In the genomic region with DNA sequence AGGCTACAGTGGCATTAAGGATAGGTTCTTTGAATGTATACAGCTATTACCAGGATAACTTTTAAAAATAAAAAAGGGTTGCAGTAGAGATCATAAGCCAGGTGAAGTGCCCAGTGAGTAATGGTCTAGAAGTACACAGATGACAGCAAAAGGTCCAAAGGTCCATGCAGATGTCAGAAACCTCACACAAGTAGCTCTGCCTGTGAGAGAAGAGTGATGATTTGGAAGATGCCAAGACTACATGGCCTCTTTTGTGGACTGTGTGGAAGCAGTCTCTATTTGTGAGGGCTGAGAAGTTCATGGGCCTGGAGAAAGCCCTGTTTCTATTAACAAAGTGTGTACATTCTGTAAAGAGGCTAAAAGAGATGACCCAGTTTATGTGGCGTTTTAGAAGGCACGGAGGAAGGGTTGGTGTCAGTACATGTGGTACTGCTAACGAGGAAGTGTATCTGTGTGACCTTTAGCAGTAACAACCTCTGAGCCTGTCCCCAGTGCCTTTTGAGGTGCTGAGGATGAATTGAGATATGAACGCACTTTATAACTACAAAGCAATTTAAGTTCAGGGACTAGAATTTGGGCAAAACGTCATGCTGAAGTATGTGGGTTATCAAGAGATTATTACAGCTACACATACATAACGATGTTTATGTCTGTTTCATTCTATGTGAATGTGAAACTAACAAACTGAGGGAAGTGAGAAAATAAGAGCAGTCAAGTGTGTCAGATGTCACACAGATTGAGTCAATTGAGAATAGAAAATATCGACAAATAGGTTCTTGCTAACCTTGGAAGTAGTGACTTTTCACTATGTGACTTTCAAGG, we compare ENCODE assay signal across 9 cellular contexts. TPM values are rescaled to one million over a fixed set of nuclear protein-coding genes. Genes with fewer than 3 reads are reported as not detected.
DNase-seq lines count a peak whose midpoint lies in the region; ATAC-seq, FAIRE-seq and TF ChIP-seq lines count a peak whose summit lies in the region.
"Had no signal": no experiment of that assay in that cellular context is flagged by ENCODE, and none has a peak within 500 bp of the region (broad histone marks: within the 10 kb centered on the region; RNA-seq: fewer than 3 reads in every experiment).

No MANE protein-coding gene starts in this region.

- no peaks in the 10 kb centered on the region for H3F3A ChIP-seq in OCI-LY1 (ENCODE audit: insufficient read depth, low read length)

- H3K4me2 ChIP-seq in OCI-LY1 (ENCODE audit: low read length) (peak overlapping the region; percentile 10; the same call in 1 of the 2 replicates), osteoblast (ENCODE audit: insufficient read depth, low read length) (no peak overlapping the region)

- H3K9ac ChIP-seq in OCI-LY1 (ENCODE audit: low read length) (no peak overlapping the region), mucosa of rectum (ENCODE audit: low read depth in 1 of 2, low read length in 2 of 2) (no peak overlapping the region)

- H2AFZ ChIP-seq in OCI-LY1 (ENCODE audit: low read length), result no peak overlapping the region
- H2AFZ ChIP-seq in osteoblast (ENCODE audit: low read length), result no peak overlapping the region

- FAIRE-seq in D721Med (lab: Jason Lieb, UNC), result no peak

- H3K9me2 ChIP-seq in OCI-LY1 (ENCODE audit: low read depth, low read length), result no peaks in the 10 kb centered on the region

- H4K20me1 ChIP-seq in OCI-LY1 (ENCODE audit: insufficient read depth, low read length), result no peaks in the 10 kb centered on the region
- H4K20me1 ChIP-seq in osteoblast (ENCODE audit: insufficient read depth, low read length), result peaks cover 4% of the 10 kb centered on the region

- H3K79me2 ChIP-seq in OCI-LY1 (ENCODE audit: insufficient read depth, low read length) (peaks cover 8% of the 10 kb centered on the region), osteoblast (ENCODE audit: insufficient read depth, low read length) (peaks cover 10% of the 10 kb centered on the region)

- DNase-seq in D721Med (ENCODE audit: insufficient read length, low spot score) (no peak), SW480 (ENCODE audit: low spot score) (no peak), NCI-H510A (lab: John Stamatoyannopoulos, UW) (no peak), osteoblast (ENCODE audit: insufficient read length, low spot score, missing footprints) (no peak)
- DNase-seq: NCI-H1436 treated with DMSO at 0.1 percent for 48 hours had no signal

- H3K27ac ChIP-seq in OCI-LY1 (ENCODE audit: low read depth, low read length, poor library complexity, severe bottlenecking), result peak overlapping the region; percentile 52
- H3K27ac ChIP-seq in mucosa of rectum (ENCODE audit: low read depth in 2 of 2, low read length in 2 of 2), result peak overlapping the region; percentile 49
- H3K27ac ChIP-seq in osteoblast (ENCODE audit: low read depth, low read length), result no peak overlapping the region

- peaks cover 38% of the 10 kb centered on the region for H3K4me1 ChIP-seq in OCI-LY1 (ENCODE audit: insufficient read depth, low read length, severe bottlenecking)
- peaks cover 0 to 15% of the 10 kb centered on the region in 2 donors for H3K4me1 ChIP-seq in mucosa of rectum (ENCODE audit: control insufficient read depth in 2 of 2, insufficient read depth in 2 of 2, low read length in 2 of 2)
- H3K4me1 ChIP-seq in osteoblast (ENCODE audit: insufficient read depth, low read length), result peaks cover 8% of the 10 kb centered on the region

- ATAC-seq in GM18861 (IDR thresholded peaks at IDR 0.05; ENCODE audit: unreplicated experiment), result peak; percentile 84
- ATAC-seq in GM21786 (IDR thresholded peaks at IDR 0.05; ENCODE audit: unreplicated experiment), result peak; percentile 87

- TF ChIP-seq CTCF in OCI-LY1 (IDR thresholded peaks at IDR 0.05; ENCODE audit: low read length) (no peak), D721Med (IDR thresholded peaks at IDR 0.05; ENCODE audit: insufficient read depth, missing control alignments) (no peak), osteoblast (IDR thresholded peaks at IDR 0.05; ENCODE audit: extremely low read depth, low read depth, low read length) (no peak)

- H3K27me3 ChIP-seq in OCI-LY1 (ENCODE audit: insufficient read depth, low read length) (no peaks in the 10 kb centered on the region), mucosa of rectum (ENCODE audit: control insufficient read depth in 2 of 2, insufficient read depth in 2 of 2, low read length in 2 of 2) (no peaks in the 10 kb centered on the region), osteoblast (ENCODE audit: insufficient read depth, low read length) (no peaks in the 10 kb centered on the region)

- H3K36me3 ChIP-seq in OCI-LY1 (ENCODE audit: insufficient read depth, low read length), result peaks cover 38% of the 10 kb centered on the region
- peaks cover 19 to 25% of the 10 kb centered on the region in 2 donors for H3K36me3 ChIP-seq in mucosa of rectum (ENCODE audit: control insufficient read depth in 2 of 2, insufficient read depth in 2 of 2, low read length in 2 of 2)
- H3K36me3 ChIP-seq in osteoblast (ENCODE audit: insufficient read depth, low read length), result peaks cover 25% of the 10 kb centered on the region

- no peak overlapping the region for H3K4me3 ChIP-seq in OCI-LY1 (ENCODE audit: low read depth, low read length, poor library complexity, severe bottlenecking)
- H3K4me3 ChIP-seq in mucosa of rectum (ENCODE audit: low read length in 2 of 2), result peak overlapping the region in 1 of 2 donors; percentile 41
- no peak overlapping the region for H3K4me3 ChIP-seq in osteoblast (ENCODE audit: insufficient read depth, low read length)

- H3K9me3 ChIP-seq in OCI-LY1 (ENCODE audit: low read length) (no peaks in the 10 kb centered on the region), mucosa of rectum (ENCODE audit: control insufficient read depth in 2 of 2, low read length in 2 of 2) (no peaks in the 10 kb centered on the region), osteoblast (ENCODE audit: low read depth, low read length) (no peaks in the 10 kb centered on the region)

RNA-seq across cellular contexts. Expression of a gene that starts 7.6 kb away (rescaled TPM):
- 21.5 and 22.8 TPM in 2 replicates for total RNA-seq in osteoblast
